ENCODE assay signal across 1 cellular context in the genomic region with DNA sequence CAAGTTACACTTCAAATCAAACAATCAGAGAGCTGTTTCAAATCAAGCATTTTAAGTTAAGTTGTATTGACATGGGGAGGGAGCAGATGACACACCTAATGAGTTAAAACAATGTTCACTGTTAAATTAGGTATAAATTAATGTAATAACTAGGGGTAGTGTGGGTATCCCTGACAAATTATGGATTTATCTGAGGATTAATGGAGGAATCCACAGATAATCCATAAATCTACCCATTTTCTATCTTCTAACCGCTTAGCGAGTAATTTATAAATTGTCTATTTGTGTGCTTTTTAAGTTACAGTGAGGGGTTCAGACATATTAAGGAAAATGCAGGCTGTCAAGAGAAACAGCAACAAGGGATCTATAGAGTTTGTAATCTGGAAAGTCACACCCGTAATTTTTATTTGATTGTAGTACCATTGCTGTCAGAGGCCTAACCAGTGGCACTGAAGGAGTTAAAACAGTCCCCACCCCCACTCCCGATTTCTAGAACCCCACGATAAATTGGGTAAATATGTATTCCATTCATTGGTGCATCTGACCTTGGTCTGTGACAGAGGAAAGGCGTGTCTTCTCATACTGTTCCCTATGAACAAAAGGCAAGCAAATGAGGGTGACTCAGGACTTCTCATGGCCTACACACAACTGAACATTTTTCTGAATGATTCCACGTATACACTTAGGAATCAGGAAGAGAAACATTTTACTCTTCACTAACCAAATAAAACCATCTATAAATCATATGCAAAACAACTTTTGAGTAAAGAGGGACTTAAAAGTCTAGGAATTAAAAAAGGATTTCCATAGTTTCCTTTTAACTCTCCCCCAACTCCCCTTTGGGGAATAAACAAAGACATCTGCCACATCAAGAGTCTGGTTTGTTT.
TF ChIP-seq lines count a peak whose summit lies in the region.

No MANE protein-coding gene starts in this region.

TF ChIP-seq in WTC11, 78 proteins besides CTCF, POLR2A, EP300 and RAD21 (continued from another document):
- TF ChIP-seq, protein P1, sequence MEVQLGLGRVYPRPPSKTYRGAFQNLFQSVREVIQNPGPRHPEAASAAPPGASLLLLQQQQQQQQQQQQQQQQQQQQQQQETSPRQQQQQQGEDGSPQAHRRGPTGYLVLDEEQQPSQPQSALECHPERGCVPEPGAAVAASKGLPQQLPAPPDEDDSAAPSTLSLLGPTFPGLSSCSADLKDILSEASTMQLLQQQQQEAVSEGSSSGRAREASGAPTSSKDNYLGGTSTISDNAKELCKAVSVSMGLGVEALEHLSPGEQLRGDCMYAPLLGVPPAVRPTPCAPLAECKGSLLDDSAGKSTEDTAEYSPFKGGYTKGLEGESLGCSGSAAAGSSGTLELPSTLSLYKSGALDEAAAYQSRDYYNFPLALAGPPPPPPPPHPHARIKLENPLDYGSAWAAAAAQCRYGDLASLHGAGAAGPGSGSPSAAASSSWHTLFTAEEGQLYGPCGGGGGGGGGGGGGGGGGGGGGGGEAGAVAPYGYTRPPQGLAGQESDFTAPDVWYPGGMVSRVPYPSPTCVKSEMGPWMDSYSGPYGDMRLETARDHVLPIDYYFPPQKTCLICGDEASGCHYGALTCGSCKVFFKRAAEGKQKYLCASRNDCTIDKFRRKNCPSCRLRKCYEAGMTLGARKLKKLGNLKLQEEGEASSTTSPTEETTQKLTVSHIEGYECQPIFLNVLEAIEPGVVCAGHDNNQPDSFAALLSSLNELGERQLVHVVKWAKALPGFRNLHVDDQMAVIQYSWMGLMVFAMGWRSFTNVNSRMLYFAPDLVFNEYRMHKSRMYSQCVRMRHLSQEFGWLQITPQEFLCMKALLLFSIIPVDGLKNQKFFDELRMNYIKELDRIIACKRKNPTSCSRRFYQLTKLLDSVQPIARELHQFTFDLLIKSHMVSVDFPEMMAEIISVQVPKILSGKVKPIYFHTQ (CRISPR knock-in tag; IDR thresholded peaks at IDR 0.05): no peak
- TF ChIP-seq NR2C2 (CRISPR knock-in tag; IDR thresholded peaks at IDR 0.05): no peak
- TF ChIP-seq OVOL2 (CRISPR knock-in tag; IDR thresholded peaks at IDR 0.05; ENCODE audit: borderline replicate concordance): no peak
- no peak for TF ChIP-seq GRHL2 (CRISPR knock-in tag; IDR thresholded peaks at IDR 0.05; ENCODE audit: insufficient replicate concordance, severe bottlenecking)
- TF ChIP-seq FOXP1 (CRISPR knock-in tag; IDR thresholded peaks at IDR 0.05; ENCODE audit: borderline replicate concordance): no peak
- TF ChIP-seq KAT7 (CRISPR knock-in tag; IDR thresholded peaks at IDR 0.05; ENCODE audit: borderline replicate concordance): no peak
- no peak for TF ChIP-seq ZNF263 (CRISPR knock-in tag; IDR thresholded peaks at IDR 0.05; ENCODE audit: low read depth)
- no peak for TF ChIP-seq GABPB1 (CRISPR knock-in tag; IDR thresholded peaks at IDR 0.05)
- no peak for TF ChIP-seq MXD4 (CRISPR knock-in tag; IDR thresholded peaks at IDR 0.05; ENCODE audit: borderline replicate concordance)
TF ChIP-seq in WTC11: peak in this region for 0.
